ENCODE assay signal across 8 cellular contexts in the genomic region with DNA sequence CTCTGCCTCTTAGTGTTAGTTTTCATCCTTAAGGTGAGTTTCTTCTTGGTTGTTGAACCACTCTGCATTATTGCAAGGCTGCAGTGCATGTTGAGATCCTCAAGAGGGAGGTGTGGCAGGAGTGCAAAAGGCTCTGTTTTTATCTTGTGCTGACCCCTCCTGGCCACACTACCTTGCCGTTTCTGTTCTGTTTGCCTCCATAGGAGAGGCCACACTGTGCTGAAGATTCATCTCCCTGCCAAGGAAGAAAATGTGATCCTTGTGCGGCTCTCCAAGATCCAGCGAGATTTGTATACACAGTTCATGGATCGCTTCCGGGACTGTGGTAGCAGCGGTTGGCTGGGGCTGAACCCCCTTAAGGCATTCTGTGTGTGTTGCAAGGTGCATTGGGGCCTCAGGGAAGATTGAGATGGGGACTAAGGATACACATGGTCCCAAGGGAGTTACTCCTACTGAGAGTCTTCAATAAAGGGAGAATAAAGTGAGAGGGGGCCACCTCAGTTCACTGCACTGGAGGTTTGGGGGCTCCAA. TPM values are rescaled to one million over a fixed set of nuclear protein-coding genes. Genes with fewer than 3 reads are reported as not detected.
DNase-seq lines count a peak whose midpoint lies in the region; ATAC-seq and TF ChIP-seq lines count a peak whose summit lies in the region.

No MANE protein-coding gene starts in this region.

- ATAC-seq in CD4-positive, alpha-beta T cell (ENCODE audit: poor library complexity): no peak
- ATAC-seq in GM19035 (IDR thresholded peaks at IDR 0.05; ENCODE audit: unreplicated experiment): peak; percentile 74
- peak; percentile 31 for ATAC-seq in effector memory CD8-positive, alpha-beta T cell (replicated peaks)
- peak; percentile 58 to 79 (median 76) for ATAC-seq in natural killer cell
- ATAC-seq in HG02840 (IDR thresholded peaks at IDR 0.05; ENCODE audit: low FRiP score, unreplicated experiment): no peak

- H3K9me3 Mint-ChIP-seq in CD4-positive, alpha-beta T cell: no peaks in the 10 kb centered on the region
- H3K9me3 Mint-ChIP-seq in effector memory CD8-positive, alpha-beta T cell: no peaks in the 10 kb centered on the region
- no peaks in the 10 kb centered on the region for H3K9me3 Mint-ChIP-seq in natural killer cell

- H3K27me3 Mint-ChIP-seq in CD4-positive, alpha-beta T cell: no peaks in the 10 kb centered on the region
- no peaks in the 10 kb centered on the region for H3K27me3 Mint-ChIP-seq in effector memory CD8-positive, alpha-beta T cell
- H3K27me3 Mint-ChIP-seq in natural killer cell (ENCODE audit: low read depth in 2 of 2): no peaks in the 10 kb centered on the region

- no peak overlapping the region for H3K27ac Mint-ChIP-seq in CD4-positive, alpha-beta T cell
- H3K27ac Mint-ChIP-seq in effector memory CD8-positive, alpha-beta T cell: peak overlapping the region in 1 of 2 donors; percentile 44
- H3K27ac Mint-ChIP-seq in natural killer cell: no peak overlapping the region

- H3K4me3 Mint-ChIP-seq in CD4-positive, alpha-beta T cell: no peak overlapping the region
- H3K4me3 Mint-ChIP-seq in effector memory CD8-positive, alpha-beta T cell: no peak overlapping the region
- no peak overlapping the region for H3K4me3 Mint-ChIP-seq in natural killer cell

- no peaks in the 10 kb centered on the region for H3K9me3 ChIP-seq in CD4-positive, alpha-beta T cell (ENCODE audit: control insufficient read depth, low read length)
- no peaks in the 10 kb centered on the region for H3K9me3 ChIP-seq in SJSA1 (replicated peaks)

- peaks cover 74% of the 10 kb centered on the region for H3K36me3 ChIP-seq in SJSA1

- no peak overlapping the region for H3K4me3 ChIP-seq in Jurkat, Clone E6-1 (ENCODE audit: low read length)
- H3K4me3 ChIP-seq in SJSA1: no peak overlapping the region

- H3K27ac ChIP-seq in CD4-positive, alpha-beta T cell (ENCODE audit: low read depth, low read length): no peak overlapping the region
- H3K27ac ChIP-seq in SJSA1: no peak overlapping the region

- no peaks in the 10 kb centered on the region for H3K4me1 Mint-ChIP-seq in CD4-positive, alpha-beta T cell (ENCODE audit: low read depth)
- peaks cover 0 to 8% of the 10 kb centered on the region in 2 donors for H3K4me1 Mint-ChIP-seq in effector memory CD8-positive, alpha-beta T cell (ENCODE audit: low read depth in 2 of 2)
- H3K4me1 Mint-ChIP-seq in natural killer cell: no peaks in the 10 kb centered on the region

- CTCF ChIA-PET in CD4-positive, alpha-beta T cell (lab: Charles Lee): no interaction called here

- H3K27me3 ChIP-seq in CD4-positive, alpha-beta T cell (ENCODE audit: control insufficient read depth, insufficient read depth, low read length): no peaks in the 10 kb centered on the region
- no peaks in the 10 kb centered on the region for H3K27me3 ChIP-seq in SJSA1 (replicated peaks)

- no peaks in the 10 kb centered on the region for H3K4me1 ChIP-seq in SJSA1 (replicated peaks)

- DNase-seq in CD4-positive, alpha-beta T cell: peak in 5 of 10 experiments; percentile 2 to 9 (median 3)
- DNase-seq in Jurkat, Clone E6-1 (ENCODE audit: low read depth, low spot score): peak; percentile 64
- DNase-seq in SJSA1 (ENCODE audit: low read depth in 1 of 2, low spot score in 2 of 2) (peak; percentile 26 to 48), natural killer cell (no peak), inferior parietal cortex (ENCODE audit: extremely low spot score) (no peak)
- DNase-seq in effector memory CD8-positive, alpha-beta T cell: no peak

- POLR2A ChIA-PET in CD4-positive, alpha-beta T cell (lab: Charles Lee): no interaction called here

- peak; percentile 19 for TF ChIP-seq CTCF in CD4-positive, alpha-beta T cell (IDR thresholded peaks at IDR 0.05)
- TF ChIP-seq CTCF in natural killer cell (IDR thresholded peaks at IDR 0.05): peak; percentile 30

- peaks cover 87% of the 10 kb centered on the region for H3K36me3 Mint-ChIP-seq in CD4-positive, alpha-beta T cell (ENCODE audit: low read depth)
- peaks cover 59% of the 10 kb centered on the region for H3K36me3 Mint-ChIP-seq in effector memory CD8-positive, alpha-beta T cell (ENCODE audit: insufficient read depth)
- peaks cover 36% of the 10 kb centered on the region for H3K36me3 Mint-ChIP-seq in natural killer cell

- intact Hi-C loops in CD4-positive, alpha-beta T cell (cut with DNase I, micrococcal nuclease): no loop called here
- intact Hi-C loops in natural killer cell (cut with micrococcal nuclease): no loop called here

RNA-seq across cellular contexts. Expression of a gene that starts 33.0 kb away (rescaled TPM):
- total RNA-seq in CD4-positive, alpha-beta T cell: 10 to 100 TPM; 24.9 to 25.9 TPM
- 54.7 TPM for polyA plus RNA-seq in Jurkat, Clone E6-1 (2012; ENCODE audit: insufficient read depth, insufficient read length)
- total RNA-seq in SJSA1 (2014; rRNA removed; shearing (Covaris generic)): 36.4 and 36.9 TPM in 2 replicates
- total RNA-seq in natural killer cell: 10 to 100 TPM; 41.1 to 46.8 (median 45.4) TPM

Comparison
In these comparisons a context has a peak if more than half of its experiments do, and no peak if none do; other contexts are left out.
1. ATAC-seq: peak in GM19035 (single experiment), effector memory CD8-positive, alpha-beta T cell (single experiment) and natural killer cell (3 of 3); none in CD4-positive, alpha-beta T cell (single experiment) and HG02840 (single experiment).
2. DNase-seq: peak in Jurkat, Clone E6-1 (single experiment) and SJSA1 (2 of 2); none in effector memory CD8-positive, alpha-beta T cell (0 of 3), natural killer cell (single experiment) and inferior parietal cortex (single experiment).